In the genomic region with DNA sequence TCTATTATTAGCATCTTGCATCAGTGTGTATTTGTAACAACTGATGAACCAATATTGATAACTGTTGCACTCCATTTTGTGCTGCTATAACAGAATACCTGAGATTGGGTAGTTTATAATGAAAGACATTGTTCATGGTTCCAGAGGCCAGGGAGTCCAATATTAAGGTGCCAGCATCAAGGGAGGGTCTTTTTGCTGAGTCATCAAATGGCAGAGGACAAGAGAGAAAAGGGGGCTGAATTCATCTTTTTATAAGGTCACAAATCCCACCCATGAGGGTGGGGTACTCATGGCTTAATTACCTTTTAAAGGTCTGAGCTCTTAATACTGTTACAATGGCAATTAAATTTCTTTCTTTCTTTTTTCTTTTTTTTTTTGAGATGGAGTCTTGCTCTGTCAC, we compare ENCODE assay signal across 17 cellular contexts. TPM values are rescaled to one million over a fixed set of nuclear protein-coding genes. Genes with fewer than 3 reads are reported as not detected.
A peak's percentile ranks its signal among the peaks of the same experiment; 100 is the strongest.
DNase-seq lines count a peak whose midpoint lies in the region; ATAC-seq, FAIRE-seq and TF ChIP-seq lines count a peak whose summit lies in the region.
"Had no signal": no experiment of that assay in that cellular context is flagged by ENCODE, and none has a peak within 500 bp of the region (broad histone marks: within the 10 kb centered on the region; RNA-seq: fewer than 3 reads in every experiment).

No MANE protein-coding gene starts in this region.

- TF ChIP-seq POLR2A in heart left ventricle (IDR thresholded peaks at IDR 0.05) (no peak), HepG2 (IDR thresholded peaks at IDR 0.05; ENCODE audit: insufficient read depth in 1 of 2, low read depth in 2 of 2, low read length in 2 of 2) (no peak), right lobe of liver (IDR thresholded peaks at IDR 0.05) (no peak)

- no peak overlapping the region for H2AFZ ChIP-seq in HepG2 (ENCODE audit: low read length)

- POLR2A ChIA-PET in HepG2 (lab: Yijun Ruan, JAX), result no interaction called here

- H3K27me3 ChIP-seq in heart left ventricle (no peaks in the 10 kb centered on the region), HepG2 (ENCODE audit: control insufficient read depth in 1 of 2, insufficient read depth in 2 of 2, low read length in 2 of 2) (no peaks in the 10 kb centered on the region), right lobe of liver (no peaks in the 10 kb centered on the region), foreskin keratinocyte (no peaks in the 10 kb centered on the region)
- H3K27me3 ChIP-seq: BLaER1 treated with 17β-estradiol and CSF1 and Interleukin-3, amounts not matched to agents 10 nM and 100 nM had no signal

- TF ChIP-seq CTCF in heart left ventricle (IDR thresholded peaks at IDR 0.05) (no peak), HepG2 (CRISPR knock-in tag; IDR thresholded peaks at IDR 0.05) (no peak), right lobe of liver (IDR thresholded peaks at IDR 0.05) (no peak), foreskin keratinocyte (conservative IDR thresholded peaks at IDR 0.05) (no peak)

- no peaks in the 10 kb centered on the region for H4K20me1 ChIP-seq in HepG2 (ENCODE audit: insufficient read depth, low read length)
- H4K20me1 ChIP-seq: BLaER1 treated with 17β-estradiol and CSF1 and Interleukin-3, amounts not matched to agents 10 nM and 100 nM had no signal

- ATAC-seq in heart left ventricle (no peak), left ventricle myocardium superior (no peak), HepG2 (no peak), right lobe of liver (no peak), memory B cell (ENCODE audit: low read depth) (no peak), GM21576 (IDR thresholded peaks at IDR 0.05; ENCODE audit: unreplicated experiment) (no peak), foreskin keratinocyte (no peak)

- FAIRE-seq in HepG2 (lab: Jason Lieb, UNC), result no peak

- in situ Hi-C loops in HepG2 (cut with HindIII; ENCODE audit: extremely low pct_ligation_motif_present, low pct_unique_long_range_greater_than_20kb), result no loop called here

- peaks cover 0 to 27% (median 3%) of the 10 kb centered on the region in 12 donors for H3K4me1 ChIP-seq in heart left ventricle
- peaks cover 26% of the 10 kb centered on the region for H3K4me1 ChIP-seq in HepG2 (ENCODE audit: insufficient read depth, low read length)
- no peaks in the 10 kb centered on the region for H3K4me1 ChIP-seq in right lobe of liver
- no peaks in the 10 kb centered on the region for H3K4me1 ChIP-seq in foreskin keratinocyte

- TF ChIP-seq RAD21 in HepG2 (CRISPR knock-in tag; IDR thresholded peaks at IDR 0.05), result no peak

- H3K27me3 Mint-ChIP-seq in memory B cell, result no peaks in the 10 kb centered on the region

- no peaks in the 10 kb centered on the region for H3K79me2 ChIP-seq in HepG2 (ENCODE audit: insufficient read depth, low read length)

- H3K9ac ChIP-seq in HepG2 (ENCODE audit: insufficient read depth, low read depth, low read length), result no peak overlapping the region
- H3K9ac ChIP-seq: BLaER1 treated with 17β-estradiol and CSF1 and Interleukin-3, amounts not matched to agents 10 nM and 100 nM had no signal

- no peaks in the 10 kb centered on the region for H3K9me3 Mint-ChIP-seq in memory B cell
- H3K9me3 Mint-ChIP-seq: H9 had no signal

- no TSS peak for BruUV-seq in HepG2 (replicated peaks; lab: Mats Ljungman, UMichigan)

- no peak for TF ChIP-seq EP300 in HepG2 (IDR thresholded peaks at IDR 0.05; ENCODE audit: low read depth in 2 of 2, low read length in 2 of 2)
- no peak for TF ChIP-seq EP300 in HepG2 (CRISPR knock-in tag; IDR thresholded peaks at IDR 0.05; ENCODE audit: borderline replicate concordance)

- H3K36me3 ChIP-seq in heart left ventricle (peaks cover 0 to 31% (median 0%) of the 10 kb centered on the region in 9 donors), HepG2 (replicated peaks in 1 of 2; ENCODE audit: control insufficient read depth in 1 of 2, insufficient read depth in 2 of 2, low read length in 2 of 2) (no peaks in the 10 kb centered on the region), right lobe of liver (no peaks in the 10 kb centered on the region)
- H3K36me3 ChIP-seq: BLaER1 treated with 17β-estradiol and CSF1 and Interleukin-3, amounts not matched to agents 10 nM and 100 nM had no signal

- H3K4me3 ChIP-seq in heart left ventricle (peak overlapping the region in 7 of 12 donors; percentile 11 to 64 (median 56)), HepG2 (replicated peaks in 1 of 3; ENCODE audit: insufficient read depth in 1 of 3, low read depth in 2 of 3, low read length in 3 of 3) (no peak overlapping the region), right lobe of liver (no peak overlapping the region)
- H3K4me3 ChIP-seq: BLaER1 treated with 17β-estradiol and CSF1 and Interleukin-3, amounts not matched to agents 10 nM and 100 nM had no signal

- no peak for DNase-seq in heart left ventricle
- DNase-seq in left ventricle myocardium superior, result no peak
- no peak for DNase-seq in HepG2 (ENCODE audit: low spot score)
- no peak for DNase-seq in right lobe of liver
- no peak for DNase-seq in memory B cell (ENCODE audit: low spot score in 2 of 2)
- DNase-seq in foreskin keratinocyte, result no peak
- no peak for DNase-seq in activated effector memory CD4-positive, alpha-beta T cell treated with anti-CD3 and anti-CD28 coated beads, Interleukin-2, amount 50 U/mL, for 16 hours
- DNase-seq: AML-193; Calu3; CD4-positive, CD25-positive, alpha-beta regulatory T cell; DMS 273 treated with DMSO at 0.1 percent for 48 hours; H9 had no signal

- peaks cover 21% of the 10 kb centered on the region for H3K4me1 Mint-ChIP-seq in memory B cell

- H3K9me3 ChIP-seq in heart left ventricle, result no peaks in the 10 kb centered on the region
- H3K9me3 ChIP-seq in HepG2 (ENCODE audit: low read length), result no peaks in the 10 kb centered on the region
- H3K9me3 ChIP-seq in right lobe of liver, result no peaks in the 10 kb centered on the region
- H3K9me3 ChIP-seq: BLaER1 treated with 17β-estradiol and CSF1 and Interleukin-3, amounts not matched to agents 10 nM and 100 nM had no signal

- peak overlapping the region; percentile 30 for H3K27ac Mint-ChIP-seq in memory B cell
- H3K27ac Mint-ChIP-seq: H9 had no signal

- H3K4me2 ChIP-seq in HepG2 (ENCODE audit: low read depth, low read length), result no peak overlapping the region
- H3K4me2 ChIP-seq: BLaER1 treated with 17β-estradiol and CSF1 and Interleukin-3, amounts not matched to agents 10 nM and 100 nM had no signal

- no peak overlapping the region for H3K4me3 Mint-ChIP-seq in memory B cell
- H3K4me3 Mint-ChIP-seq: H9 had no signal

- H3K27ac ChIP-seq in heart left ventricle (peak overlapping the region in 8 of 12 donors; percentile 23 to 88 (median 40)), HepG2 (ENCODE audit: extremely low read length, insufficient read depth, low read length) (no peak overlapping the region), right lobe of liver (no peak overlapping the region), foreskin keratinocyte (no peak overlapping the region)
- H3K27ac ChIP-seq: 22Rv1; BLaER1 treated with 17β-estradiol and CSF1 and Interleukin-3, amounts not matched to agents 10 nM and 100 nM had no signal

- intact Hi-C loops in heart left ventricle (cut with DNase I), result loop anchor here in 2 of 10 donors (5.0 to 10.0 kb wide), 2 partner anchors 101 to 398 kb away; no protein-coding TSS in a partner anchor
- intact Hi-C loops in left ventricle myocardium superior (cut with micrococcal nuclease), result loop anchor here (10.0 kb wide), 1 partner anchor 98 kb away; no protein-coding TSS in a partner anchor
- intact Hi-C loops in HepG2 (cut with micrococcal nuclease; ENCODE audit: unreplicated experiment), result loop anchor here (10.0 kb wide), 1 partner anchor 98 kb away; no protein-coding TSS in a partner anchor
- intact Hi-C loops in right lobe of liver (cut with DNase I), result no loop called here

- CTCF ChIA-PET in HepG2 (lab: Yijun Ruan, JAX; ENCODE audit: low intra/inter-chr PET ratio, low total read pairs), result no interaction called here

- no peaks in the 10 kb centered on the region for H3K36me3 Mint-ChIP-seq in memory B cell
- H3K36me3 Mint-ChIP-seq: CD4-positive, CD25-positive, alpha-beta regulatory T cell had no signal

TF ChIP-seq in HepG2, 621 proteins besides CTCF, POLR2A, EP300 and RAD21 (continues in another document):
- TF ChIP-seq MAFF (IDR thresholded peaks at IDR 0.05; ENCODE audit: low read depth, low read length) (peak; percentile 99), NFE2L2 (IDR thresholded peaks at IDR 0.05; ENCODE audit: low read length) (peak; percentile 73), MAFK (conservative IDR thresholded peaks at IDR 0.05 in 1 of 2, IDR thresholded peaks at IDR 0.05 in 1 of 2; ENCODE audit: low read length in 2 of 2) (peak; percentile 98 to 99)

RNA-seq across cellular contexts. Expression of gene MYOZ2, which starts 7.2 kb away (rescaled TPM):
- total RNA-seq in heart left ventricle (1,000 to 10,000 TPM in 1 of 9 donors, 100 to 1,000 TPM in 8; 466 to 1,072 (median 885) TPM), left ventricle myocardium superior (792 TPM), HepG2 (2016; rRNA removed; fragmentation: Illumina TruSeq; extraction: Trizol) (not detected in 2 replicates), right lobe of liver (under 1 TPM in 3 of 6 experiments, not detected in 3; 0.07 to 0.19 (median 0.12) TPM), foreskin keratinocyte (not detected in 2 replicates)
- polyA plus RNA-seq in heart left ventricle (100 to 1,000 TPM; 592 to 872 TPM), HepG2 (2011; rRNA removed) (0.03 TPM in 1 of 2 replicates, not detected in the other), foreskin keratinocyte (not detected in 2 replicates)
- total RNA-seq in HepG2 (2016; cell fraction: cytosol; rRNA removed; fragmentation: Illumina TruSeq; extraction: Trizol; ENCODE audit: low read depth), result not detected in 2 replicates
- not detected in 2 replicates for total RNA-seq in HepG2 (2016; cell fraction: insoluble cytoplasmic fraction; rRNA removed; fragmentation: Illumina TruSeq; extraction: Trizol)
- total RNA-seq in HepG2 (2016; cell fraction: membrane; rRNA removed; fragmentation: Illumina TruSeq; extraction: Trizol), result not detected in 2 replicates
- total RNA-seq in HepG2 (2016; cell fraction: nucleus; rRNA removed; fragmentation: Illumina TruSeq; extraction: Trizol), result not detected in 2 replicates
- not detected in 2 replicates for polyA plus RNA-seq in HepG2 (2011; cell fraction: cytosol; rRNA removed)
- polyA plus RNA-seq in HepG2 (2011; cell fraction: nucleus; rRNA removed), result not detected in 2 replicates
- not detected in 2 replicates for polyA plus RNA-seq in HepG2 (2012)
- not detected in 2 replicates for polyA plus RNA-seq in HepG2 (2016; cell fraction: cytosol; fragmentation: Illumina TruSeq; extraction: Trizol; ENCODE audit: low read depth)
- polyA plus RNA-seq in HepG2 (2016; cell fraction: insoluble cytoplasmic fraction; fragmentation: Illumina TruSeq; extraction: Trizol; ENCODE audit: low read depth), result not detected in 2 replicates
- not detected in 2 replicates for polyA plus RNA-seq in HepG2 (2016; cell fraction: membrane; fragmentation: Illumina TruSeq; extraction: Trizol; ENCODE audit: low read depth)
- polyA plus RNA-seq in HepG2 (2016; cell fraction: nucleus; fragmentation: Illumina TruSeq; extraction: Trizol; ENCODE audit: insufficient read depth, low read depth), result not detected in 2 replicates
- polyA minus RNA-seq in HepG2 (2011; rRNA and poly(A)+ RNA removed; ENCODE audit: low replicate concordance), result not detected in 2 replicates
- polyA minus RNA-seq in HepG2 (2011; cell fraction: cytosol; rRNA and poly(A)+ RNA removed), result not detected in 2 replicates
- polyA minus RNA-seq in HepG2 (2011; cell fraction: nucleus; rRNA and poly(A)+ RNA removed), result not detected in 2 replicates
- total RNA-seq: Calu3; CD4-positive, CD25-positive, alpha-beta regulatory T cell; Daoy; H9; HT-29 had no signal

Comparison
In these comparisons a context has a peak if more than half of its experiments do, and no peak if none do; other contexts are left out.
1. intact Hi-C loops: an anchor here in left ventricle myocardium superior (10.0 kb wide) and HepG2 (10.0 kb wide); none called in right lobe of liver.
2. H3K27ac ChIP-seq: peak in heart left ventricle (8 of 12); none in HepG2 (single experiment), right lobe of liver (0 of 3) and foreskin keratinocyte (single experiment).
3. H3K4me3 ChIP-seq: peak in heart left ventricle (7 of 12); none in HepG2 (0 of 3) and right lobe of liver (0 of 3).
4. RNA of gene MYOZ2, which starts 7.2 kb away (total RNA-seq): 466 to 1,072 TPM in heart left ventricle and 792 TPM in left ventricle myocardium superior (single experiment); 0.07 to 0.19 TPM in right lobe of liver, not detected in HepG2 and not detected in foreskin keratinocyte; every median in the first group is over 100 times any median in the second.